ENCODE assay signal across 1 cellular context in genomic region chr5:1797855-1798254, GRCh38.
TF ChIP-seq lines count a peak whose summit lies in the region.

No MANE protein-coding gene starts in this region.

TF ChIP-seq in WTC11, 78 proteins besides CTCF, POLR2A, EP300 and RAD21 (continued from another document):
- no peak for TF ChIP-seq AFF4 (CRISPR knock-in tag; IDR thresholded peaks at IDR 0.05; ENCODE audit: borderline replicate concordance)
- TF ChIP-seq TP53 (CRISPR knock-in tag; IDR thresholded peaks at IDR 0.05), result no peak
- TF ChIP-seq OVOL2 (CRISPR knock-in tag; IDR thresholded peaks at IDR 0.05; ENCODE audit: borderline replicate concordance), result no peak
